In the genomic region with DNA sequence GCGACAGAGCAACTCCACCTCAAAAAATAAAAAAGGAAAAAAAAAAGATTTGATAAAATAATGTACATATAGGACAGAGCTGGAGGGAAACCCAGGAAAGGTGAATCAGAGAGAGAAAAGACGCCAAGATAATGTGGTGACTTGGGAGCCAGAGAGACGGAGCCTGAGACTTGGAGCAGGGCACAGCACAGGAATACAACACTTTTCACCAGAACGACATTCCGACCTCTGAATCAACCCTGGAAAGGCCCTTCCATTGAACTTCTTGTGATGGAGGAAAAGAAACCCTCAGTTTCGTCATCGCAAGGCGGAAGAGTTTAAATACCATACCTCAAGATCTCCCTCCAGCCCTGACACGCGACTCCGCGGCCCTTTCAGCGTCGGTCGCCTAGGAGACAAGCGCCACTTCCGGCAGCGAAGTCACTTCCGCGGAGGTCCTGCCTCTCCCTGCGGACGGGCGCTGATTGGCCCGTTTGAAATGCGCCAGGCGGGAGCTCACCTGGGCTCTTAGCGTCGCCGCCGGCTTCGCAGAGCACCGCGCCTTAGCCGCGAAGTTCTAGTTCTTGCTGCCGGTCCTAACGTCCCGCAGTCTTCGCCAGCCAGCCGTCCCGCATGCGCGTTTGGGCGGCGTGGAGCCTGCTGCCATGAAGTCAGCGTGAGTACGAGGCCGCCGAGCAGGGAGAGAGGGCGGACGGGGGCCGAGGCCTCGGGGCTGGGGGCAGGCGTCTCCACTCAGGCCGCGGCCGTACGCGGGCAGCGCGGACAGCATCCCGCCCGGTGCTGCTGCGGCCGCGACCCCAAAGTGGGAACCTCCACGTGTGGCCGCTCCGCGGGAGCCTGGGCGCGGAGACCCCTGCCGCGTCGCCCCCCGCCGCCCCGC, we compare ENCODE assay signal across 8 cellular contexts. TPM values are rescaled to one million over a fixed set of nuclear protein-coding genes. Genes with fewer than 3 reads are reported as not detected.
DNase-seq lines count a peak whose midpoint lies in the region; ATAC-seq and TF ChIP-seq lines count a peak whose summit lies in the region.

A gene (plus strand): TSS at position 528 of the 880 bp plus-strand sequence. CDS start 117 bp downstream, at position 645.

- peaks cover 0 to 30% (median 19%) of the 10 kb centered on the region in 6 donors for H3K4me1 ChIP-seq in spleen

- DNase-seq in AG04450 (ENCODE audit: low read depth, low spot score) (peak; percentile 82), NCI-H226 (peak; percentile 99), WTC11 (ENCODE audit: low spot score) (peak; percentile 93), caudate nucleus (lab: John Stamatoyannopoulos, UW) (peak; percentile 9 to 93 (median 75)), immature natural killer cell (peak; percentile 85 to 87 (median 87)), spleen (peak; percentile 98)

- peak within 1 kb of the TSS; percentile 91 for H3K4me3 Mint-ChIP-seq in WTC11
- H3K4me3 Mint-ChIP-seq in immature natural killer cell = peak within 1 kb of the TSS; percentile 85 to 92 (median 88)

- H3K27me3 ChIP-seq in AG04450 (ENCODE audit: control insufficient read depth, insufficient read depth, low read length) (no peaks in the 10 kb centered on the region), spleen (replicated peaks in 1 of 7) (peaks cover 0 to 8% (median 0%) of the 10 kb centered on the region in 7 donors)

- H3K9me3 ChIP-seq in AG04450 (ENCODE audit: control insufficient read depth, insufficient read depth, low read length) = no peaks in the 10 kb centered on the region; the same call in 1 of the 2 replicates
- H3K9me3 ChIP-seq in spleen = no peaks in the 10 kb centered on the region

- no peak for TF ChIP-seq CTCF in AG04450 (IDR thresholded peaks at IDR 0.05; ENCODE audit: low read depth, low read length)
- TF ChIP-seq CTCF in WTC11 (IDR thresholded peaks at IDR 0.05) = no peak
- TF ChIP-seq CTCF in spleen (IDR thresholded peaks at IDR 0.05 in 8 of 11, conservative IDR thresholded peaks at IDR 0.05 in 3 of 11) = peak in 1 of 11 experiments; percentile 17

- CTCF ChIA-PET in AG04450 (lab: Charles Lee) = interaction anchor here (1.0 to 2.7 kb wide), 2 partner anchors 20 to 49 kb away, joined by 3 to 13 read pairs; no protein-coding TSS in a partner anchor
- CTCF ChIA-PET in WTC11 (lab: Charles Lee) = interaction anchor here (0.6 to 2.8 kb wide), 11 partner anchors 20 to 383 kb away, joined by 3 to 21 read pairs (median 4); no protein-coding TSS in a partner anchor

- peak within 1 kb of the TSS; percentile 96 for H3K27ac ChIP-seq in AG04450 (ENCODE audit: low read depth, low read length)
- no peak within 1 kb of the TSS for H3K27ac ChIP-seq in caudate nucleus (ENCODE audit: low read depth, low read length)
- peak within 1 kb of the TSS in 7 of 8 donors; percentile 10 to 76 (median 31) for H3K27ac ChIP-seq in spleen

- no peak for TF ChIP-seq POLR2A in spleen (IDR thresholded peaks at IDR 0.05)

- intact Hi-C loops in spleen (cut with DNase I; ENCODE audit: low total_unique reads) = no loop called here

- no peaks in the 10 kb centered on the region for H3K9me3 Mint-ChIP-seq in WTC11
- no peaks in the 10 kb centered on the region for H3K9me3 Mint-ChIP-seq in immature natural killer cell

- peaks cover 0 to 4% (median 0%) of the 10 kb centered on the region in 6 donors for H3K36me3 ChIP-seq in spleen

- H3K36me3 Mint-ChIP-seq in WTC11 (peaks cover 17% of the 10 kb centered on the region), immature natural killer cell (no peaks in the 10 kb centered on the region)

- H3K4me3 ChIP-seq in AG04450 (ENCODE audit: low read depth, low read length) = peak within 1 kb of the TSS; percentile 92
- peak within 1 kb of the TSS; percentile 65 to 100 (median 94) for H3K4me3 ChIP-seq in spleen

- ATAC-seq in GM18907 (IDR thresholded peaks at IDR 0.05; ENCODE audit: unreplicated experiment) = peak; percentile 90
- peak; percentile 92 for ATAC-seq in HG03159 (IDR thresholded peaks at IDR 0.05; ENCODE audit: unreplicated experiment)
- ATAC-seq in WTC11 = peak; percentile 94

- H3K27ac Mint-ChIP-seq in WTC11 (peak within 1 kb of the TSS; percentile 80), immature natural killer cell (peak within 1 kb of the TSS in 5 of 6 donors; percentile 14 to 82 (median 26))

- 2 to 4% (median 2%) methylated on average over 40 to 78 of the region's 78 CpGs for WGBS in spleen, 5 donors

- H3K27me3 Mint-ChIP-seq in WTC11 (ENCODE audit: low read depth) (no peaks in the 10 kb centered on the region; the same call in 1 of the 2 replicates), immature natural killer cell (ENCODE audit: low read depth in 3 of 3) (peaks cover 0 to 8% (median 5%) of the 10 kb centered on the region in 3 donors)

- POLR2A ChIA-PET in AG04450 (lab: Yijun Ruan, JAX) (interaction anchor here (0.5 to 2.2 kb wide), 10 partner anchors 10 to 741 kb away, joined by 3 to 33 read pairs (median 4); a partner anchor contains a TSS), WTC11 (lab: Charles Lee) (interaction anchor here (0.9 to 1.3 kb wide), 3 partner anchors 39 to 355 kb away, joined by 3 to 8 read pairs (median 3); no protein-coding TSS in a partner anchor)

- H3K4me1 Mint-ChIP-seq in WTC11 (peaks cover 17% of the 10 kb centered on the region), immature natural killer cell (peaks cover 12 to 16% of the 10 kb centered on the region in 2 donors)

TF ChIP-seq in WTC11, 78 proteins besides CTCF, POLR2A, EP300 and RAD21 (continues in another document):
- TF ChIP-seq SMAD4 (CRISPR knock-in tag; IDR thresholded peaks at IDR 0.05) (0 out of 2 replicates have a peak, but pooled peaks have one; percentile 14), ATF1 (CRISPR knock-in tag; IDR thresholded peaks at IDR 0.05) (0 out of 2 replicates have a peak, but pooled peaks have one; percentile 83), FOXK1 (CRISPR knock-in tag; IDR thresholded peaks at IDR 0.05) (peak; percentile 91), JAZF1 (CRISPR knock-in tag; IDR thresholded peaks at IDR 0.05) (no peak), ZNF317 (CRISPR knock-in tag; IDR thresholded peaks at IDR 0.05; ENCODE audit: borderline replicate concordance, low read depth) (peak; percentile 49; the same call in 1 of the 2 replicates), NR2C2 (CRISPR knock-in tag; IDR thresholded peaks at IDR 0.05) (0 out of 2 replicates have a peak, but pooled peaks have one; percentile 34), TEAD1 (CRISPR knock-in tag; IDR thresholded peaks at IDR 0.05) (peak; percentile 73; the same call in 1 of the 2 replicates), SP1 (CRISPR knock-in tag; conservative IDR thresholded peaks at IDR 0.05) (peak; percentile 66), FOXP1 (CRISPR knock-in tag; IDR thresholded peaks at IDR 0.05; ENCODE audit: borderline replicate concordance) (peak; percentile 99), KAT7 (CRISPR knock-in tag; IDR thresholded peaks at IDR 0.05; ENCODE audit: borderline replicate concordance) (0 out of 2 replicates have a peak, but pooled peaks have one; percentile 50)
- TF ChIP-seq, protein P1, sequence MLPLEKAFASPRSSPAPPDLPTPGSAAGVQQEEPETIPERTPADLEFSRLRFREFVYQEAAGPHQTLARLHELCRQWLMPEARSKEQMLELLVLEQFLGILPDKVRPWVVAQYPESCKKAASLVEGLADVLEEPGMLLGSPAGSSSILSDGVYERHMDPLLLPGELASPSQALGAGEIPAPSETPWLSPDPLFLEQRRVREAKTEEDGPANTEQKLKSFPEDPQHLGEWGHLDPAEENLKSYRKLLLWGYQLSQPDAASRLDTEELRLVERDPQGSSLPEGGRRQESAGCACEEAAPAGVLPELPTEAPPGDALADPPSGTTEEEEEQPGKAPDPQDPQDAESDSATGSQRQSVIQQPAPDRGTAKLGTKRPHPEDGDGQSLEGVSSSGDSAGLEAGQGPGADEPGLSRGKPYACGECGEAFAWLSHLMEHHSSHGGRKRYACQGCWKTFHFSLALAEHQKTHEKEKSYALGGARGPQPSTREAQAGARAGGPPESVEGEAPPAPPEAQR (CRISPR knock-in tag; IDR thresholded peaks at IDR 0.05) = no peak
- TF ChIP-seq, protein P2, sequence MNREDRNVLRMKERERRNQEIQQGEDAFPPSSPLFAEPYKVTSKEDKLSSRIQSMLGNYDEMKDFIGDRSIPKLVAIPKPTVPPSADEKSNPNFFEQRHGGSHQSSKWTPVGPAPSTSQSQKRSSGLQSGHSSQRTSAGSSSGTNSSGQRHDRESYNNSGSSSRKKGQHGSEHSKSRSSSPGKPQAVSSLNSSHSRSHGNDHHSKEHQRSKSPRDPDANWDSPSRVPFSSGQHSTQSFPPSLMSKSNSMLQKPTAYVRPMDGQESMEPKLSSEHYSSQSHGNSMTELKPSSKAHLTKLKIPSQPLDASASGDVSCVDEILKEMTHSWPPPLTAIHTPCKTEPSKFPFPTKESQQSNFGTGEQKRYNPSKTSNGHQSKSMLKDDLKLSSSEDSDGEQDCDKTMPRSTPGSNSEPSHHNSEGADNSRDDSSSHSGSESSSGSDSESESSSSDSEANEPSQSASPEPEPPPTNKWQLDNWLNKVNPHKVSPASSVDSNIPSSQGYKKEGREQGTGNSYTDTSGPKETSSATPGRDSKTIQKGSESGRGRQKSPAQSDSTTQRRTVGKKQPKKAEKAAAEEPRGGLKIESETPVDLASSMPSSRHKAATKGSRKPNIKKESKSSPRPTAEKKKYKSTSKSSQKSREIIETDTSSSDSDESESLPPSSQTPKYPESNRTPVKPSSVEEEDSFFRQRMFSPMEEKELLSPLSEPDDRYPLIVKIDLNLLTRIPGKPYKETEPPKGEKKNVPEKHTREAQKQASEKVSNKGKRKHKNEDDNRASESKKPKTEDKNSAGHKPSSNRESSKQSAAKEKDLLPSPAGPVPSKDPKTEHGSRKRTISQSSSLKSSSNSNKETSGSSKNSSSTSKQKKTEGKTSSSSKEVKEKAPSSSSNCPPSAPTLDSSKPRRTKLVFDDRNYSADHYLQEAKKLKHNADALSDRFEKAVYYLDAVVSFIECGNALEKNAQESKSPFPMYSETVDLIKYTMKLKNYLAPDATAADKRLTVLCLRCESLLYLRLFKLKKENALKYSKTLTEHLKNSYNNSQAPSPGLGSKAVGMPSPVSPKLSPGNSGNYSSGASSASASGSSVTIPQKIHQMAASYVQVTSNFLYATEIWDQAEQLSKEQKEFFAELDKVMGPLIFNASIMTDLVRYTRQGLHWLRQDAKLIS (CRISPR knock-in tag; IDR thresholded peaks at IDR 0.05; ENCODE audit: borderline replicate concordance) = no peak

RNA-seq across cellular contexts. Expression of the gene that starts here (rescaled TPM):
- polyA plus RNA-seq in AG04450 (2011; rRNA removed) = 14.6 and 20.0 TPM in 2 replicates
- 17.5 and 18.2 TPM in 2 replicates for polyA minus RNA-seq in AG04450 (2011; rRNA and poly(A)+ RNA removed)
- total RNA-seq in WTC11 (2021) = 59.6 to 87.8 TPM (median 62.0 TPM) in 3 replicates
- polyA plus RNA-seq in immature natural killer cell = under 1 TPM in 2 of 3 donors, not detected in 1; 0.36 to 0.81 TPM
- total RNA-seq in spleen = 1 to 10 TPM; 1.6 to 9.2 (median 6.5) TPM
- 1 to 10 TPM in 2 of 3 donors, under 1 TPM in 1; 0.89 to 3.1 (median 2.4) TPM for polyA plus RNA-seq in spleen

Comparison
In these comparisons a context has a peak if more than half of its experiments do, and no peak if none do; other contexts are left out.
1. Peak in DNase-seq in immature natural killer cell; RNA of the gene not detected or under 1 TPM.